ENCODE assay signal across 1 cellular context in the genomic region with DNA sequence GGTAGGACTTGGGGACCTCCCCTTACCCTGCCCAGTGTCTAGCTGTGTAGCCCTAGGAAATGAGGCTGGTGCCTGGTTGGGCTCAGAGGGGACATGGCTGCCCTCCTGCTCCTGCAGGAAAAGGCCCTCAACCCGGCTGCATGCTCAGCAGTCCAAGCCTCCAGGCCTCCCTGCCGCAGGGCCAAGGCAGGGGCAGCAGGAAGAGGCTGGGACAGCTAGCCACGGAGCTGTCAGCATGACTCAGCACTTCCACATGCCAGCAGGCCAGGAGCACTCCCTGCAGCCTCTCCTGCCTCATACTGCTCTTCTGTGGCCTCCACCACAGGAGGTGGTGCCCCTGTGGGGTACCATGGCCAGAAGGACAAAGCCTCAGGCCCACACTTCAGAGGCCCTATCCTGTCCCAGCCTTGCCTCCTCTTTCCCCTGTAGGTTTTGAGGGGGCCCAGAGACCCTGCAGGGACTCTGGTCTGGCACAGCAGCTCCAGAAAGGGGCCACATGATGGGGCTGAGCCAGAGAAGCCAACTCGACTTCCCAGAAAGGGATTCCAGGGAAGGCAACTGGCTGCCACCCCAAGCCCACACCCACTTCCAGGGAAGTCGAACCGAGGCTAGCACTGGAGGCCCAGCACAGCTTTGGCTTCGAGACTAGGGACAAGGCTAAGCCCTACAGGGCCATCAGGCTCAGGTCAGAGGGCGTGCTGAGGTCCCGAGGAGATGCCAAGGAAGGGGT.
TF ChIP-seq lines count a peak whose summit lies in the region.

No MANE protein-coding gene starts in this region.

TF ChIP-seq in HepG2, 621 proteins besides CTCF, POLR2A, EP300 and RAD21 (continued from another document and continues in another):
- TF ChIP-seq, protein P1, sequence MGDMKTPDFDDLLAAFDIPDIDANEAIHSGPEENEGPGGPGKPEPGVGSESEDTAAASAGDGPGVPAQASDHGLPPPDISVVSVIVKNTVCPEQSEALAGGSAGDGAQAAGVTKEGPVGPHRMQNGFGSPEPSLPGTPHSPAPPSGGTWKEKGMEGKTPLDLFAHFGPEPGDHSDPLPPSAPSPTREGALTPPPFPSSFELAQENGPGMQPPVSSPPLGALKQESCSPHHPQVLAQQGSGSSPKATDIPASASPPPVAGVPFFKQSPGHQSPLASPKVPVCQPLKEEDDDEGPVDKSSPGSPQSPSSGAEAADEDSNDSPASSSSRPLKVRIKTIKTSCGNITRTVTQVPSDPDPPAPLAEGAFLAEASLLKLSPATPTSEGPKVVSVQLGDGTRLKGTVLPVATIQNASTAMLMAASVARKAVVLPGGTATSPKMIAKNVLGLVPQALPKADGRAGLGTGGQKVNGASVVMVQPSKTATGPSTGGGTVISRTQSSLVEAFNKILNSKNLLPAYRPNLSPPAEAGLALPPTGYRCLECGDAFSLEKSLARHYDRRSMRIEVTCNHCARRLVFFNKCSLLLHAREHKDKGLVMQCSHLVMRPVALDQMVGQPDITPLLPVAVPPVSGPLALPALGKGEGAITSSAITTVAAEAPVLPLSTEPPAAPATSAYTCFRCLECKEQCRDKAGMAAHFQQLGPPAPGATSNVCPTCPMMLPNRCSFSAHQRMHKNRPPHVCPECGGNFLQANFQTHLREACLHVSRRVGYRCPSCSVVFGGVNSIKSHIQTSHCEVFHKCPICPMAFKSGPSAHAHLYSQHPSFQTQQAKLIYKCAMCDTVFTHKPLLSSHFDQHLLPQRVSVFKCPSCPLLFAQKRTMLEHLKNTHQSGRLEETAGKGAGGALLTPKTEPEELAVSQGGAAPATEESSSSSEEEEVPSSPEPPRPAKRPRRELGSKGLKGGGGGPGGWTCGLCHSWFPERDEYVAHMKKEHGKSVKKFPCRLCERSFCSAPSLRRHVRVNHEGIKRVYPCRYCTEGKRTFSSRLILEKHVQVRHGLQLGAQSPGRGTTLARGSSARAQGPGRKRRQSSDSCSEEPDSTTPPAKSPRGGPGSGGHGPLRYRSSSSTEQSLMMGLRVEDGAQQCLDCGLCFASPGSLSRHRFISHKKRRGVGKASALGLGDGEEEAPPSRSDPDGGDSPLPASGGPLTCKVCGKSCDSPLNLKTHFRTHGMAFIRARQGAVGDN (CRISPR knock-in tag; IDR thresholded peaks at IDR 0.05) = peak; percentile 98
- no peak for TF ChIP-seq NFYB (CRISPR knock-in tag; IDR thresholded peaks at IDR 0.05)
- TF ChIP-seq ZNF512B (CRISPR knock-in tag; IDR thresholded peaks at IDR 0.05; ENCODE audit: borderline replicate concordance) = no peak
- peak; percentile 60; the same call in 1 of the 2 replicates for TF ChIP-seq GATAD2A (CRISPR knock-in tag; IDR thresholded peaks at IDR 0.05)
- no peak for TF ChIP-seq ZNF737 (CRISPR knock-in tag; IDR thresholded peaks at IDR 0.05; ENCODE audit: borderline replicate concordance)
- TF ChIP-seq MYNN (CRISPR knock-in tag; IDR thresholded peaks at IDR 0.05; ENCODE audit: low read depth) = no peak
- TF ChIP-seq ZNF7 (CRISPR knock-in tag; IDR thresholded peaks at IDR 0.05) = no peak
- no peak for TF ChIP-seq ZNF33A (CRISPR knock-in tag; IDR thresholded peaks at IDR 0.05; ENCODE audit: borderline replicate concordance)
- TF ChIP-seq, protein P2, sequence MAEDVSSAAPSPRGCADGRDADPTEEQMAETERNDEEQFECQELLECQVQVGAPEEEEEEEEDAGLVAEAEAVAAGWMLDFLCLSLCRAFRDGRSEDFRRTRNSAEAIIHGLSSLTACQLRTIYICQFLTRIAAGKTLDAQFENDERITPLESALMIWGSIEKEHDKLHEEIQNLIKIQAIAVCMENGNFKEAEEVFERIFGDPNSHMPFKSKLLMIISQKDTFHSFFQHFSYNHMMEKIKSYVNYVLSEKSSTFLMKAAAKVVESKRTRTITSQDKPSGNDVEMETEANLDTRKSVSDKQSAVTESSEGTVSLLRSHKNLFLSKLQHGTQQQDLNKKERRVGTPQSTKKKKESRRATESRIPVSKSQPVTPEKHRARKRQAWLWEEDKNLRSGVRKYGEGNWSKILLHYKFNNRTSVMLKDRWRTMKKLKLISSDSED (CRISPR knock-in tag; IDR thresholded peaks at IDR 0.05) = no peak
- no peak for TF ChIP-seq AHR (CRISPR knock-in tag; IDR thresholded peaks at IDR 0.05)
- no peak; the same call in 1 of the 2 replicates for TF ChIP-seq ARID4A (CRISPR knock-in tag; IDR thresholded peaks at IDR 0.05; ENCODE audit: borderline replicate concordance)
- TF ChIP-seq, protein P3, sequence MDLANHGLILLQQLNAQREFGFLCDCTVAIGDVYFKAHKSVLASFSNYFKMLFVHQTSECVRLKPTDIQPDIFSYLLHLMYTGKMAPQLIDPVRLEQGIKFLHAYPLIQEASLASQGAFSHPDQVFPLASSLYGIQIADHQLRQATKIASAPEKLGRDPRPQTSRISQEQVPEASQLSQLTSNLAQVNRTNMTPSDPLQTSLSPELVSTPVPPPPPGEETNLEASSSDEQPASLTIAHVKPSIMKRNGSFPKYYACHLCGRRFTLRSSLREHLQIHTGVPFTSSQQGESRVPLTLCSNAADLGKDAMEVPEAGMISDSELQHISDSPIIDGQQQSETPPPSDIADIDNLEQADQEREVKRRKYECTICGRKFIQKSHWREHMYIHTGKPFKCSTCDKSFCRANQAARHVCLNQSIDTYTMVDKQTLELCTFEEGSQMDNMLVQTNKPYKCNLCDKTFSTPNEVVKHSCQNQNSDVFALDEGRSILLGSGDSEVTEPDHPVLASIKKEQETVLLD (CRISPR knock-in tag; IDR thresholded peaks at IDR 0.05; ENCODE audit: low read depth) = no peak
- TF ChIP-seq IKZF4 (CRISPR knock-in tag; IDR thresholded peaks at IDR 0.05; ENCODE audit: borderline replicate concordance, low read depth, not compliant biosample characterization) = no peak
- TF ChIP-seq ZIK1 (CRISPR knock-in tag; IDR thresholded peaks at IDR 0.05; ENCODE audit: borderline replicate concordance, low read depth) = no peak
- TF ChIP-seq, protein P4, sequence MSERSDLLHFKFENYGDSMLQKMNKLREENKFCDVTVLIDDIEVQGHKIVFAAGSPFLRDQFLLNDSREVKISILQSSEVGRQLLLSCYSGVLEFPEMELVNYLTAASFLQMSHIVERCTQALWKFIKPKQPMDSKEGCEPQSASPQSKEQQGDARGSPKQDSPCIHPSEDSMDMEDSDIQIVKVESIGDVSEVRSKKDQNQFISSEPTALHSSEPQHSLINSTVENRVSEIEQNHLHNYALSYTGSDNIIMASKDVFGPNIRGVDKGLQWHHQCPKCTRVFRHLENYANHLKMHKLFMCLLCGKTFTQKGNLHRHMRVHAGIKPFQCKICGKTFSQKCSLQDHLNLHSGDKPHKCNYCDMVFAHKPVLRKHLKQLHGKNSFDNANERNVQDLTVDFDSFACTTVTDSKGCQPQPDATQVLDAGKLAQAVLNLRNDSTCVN (CRISPR knock-in tag; IDR thresholded peaks at IDR 0.05; ENCODE audit: borderline replicate concordance) = peak; percentile 48
- TF ChIP-seq ZNF703 (CRISPR knock-in tag; IDR thresholded peaks at IDR 0.05; ENCODE audit: borderline replicate concordance) = no peak
- TF ChIP-seq ZNF253 (CRISPR knock-in tag; IDR thresholded peaks at IDR 0.05; ENCODE audit: borderline replicate concordance) = no peak
- TF ChIP-seq ZNF567 (CRISPR knock-in tag; IDR thresholded peaks at IDR 0.05; ENCODE audit: borderline replicate concordance) = no peak
- TF ChIP-seq ZNF878 (CRISPR knock-in tag; IDR thresholded peaks at IDR 0.05) = no peak
- TF ChIP-seq JDP2 (CRISPR knock-in tag; IDR thresholded peaks at IDR 0.05; ENCODE audit: borderline replicate concordance) = no peak
- TF ChIP-seq, protein P5, sequence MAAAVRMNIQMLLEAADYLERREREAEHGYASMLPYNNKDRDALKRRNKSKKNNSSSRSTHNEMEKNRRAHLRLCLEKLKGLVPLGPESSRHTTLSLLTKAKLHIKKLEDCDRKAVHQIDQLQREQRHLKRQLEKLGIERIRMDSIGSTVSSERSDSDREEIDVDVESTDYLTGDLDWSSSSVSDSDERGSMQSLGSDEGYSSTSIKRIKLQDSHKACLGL (CRISPR knock-in tag; IDR thresholded peaks at IDR 0.05) = no peak
- TF ChIP-seq BHLHE40 (IDR thresholded peaks at IDR 0.05; ENCODE audit: low read length) = no peak
- TF ChIP-seq RNF2 (conservative IDR thresholded peaks at IDR 0.05; ENCODE audit: low read depth) = no peak
- TF ChIP-seq MTF1 (CRISPR knock-in tag; IDR thresholded peaks at IDR 0.05) = no peak
- TF ChIP-seq ZNF891 (CRISPR knock-in tag; IDR thresholded peaks at IDR 0.05) = no peak
- TF ChIP-seq, protein P6, sequence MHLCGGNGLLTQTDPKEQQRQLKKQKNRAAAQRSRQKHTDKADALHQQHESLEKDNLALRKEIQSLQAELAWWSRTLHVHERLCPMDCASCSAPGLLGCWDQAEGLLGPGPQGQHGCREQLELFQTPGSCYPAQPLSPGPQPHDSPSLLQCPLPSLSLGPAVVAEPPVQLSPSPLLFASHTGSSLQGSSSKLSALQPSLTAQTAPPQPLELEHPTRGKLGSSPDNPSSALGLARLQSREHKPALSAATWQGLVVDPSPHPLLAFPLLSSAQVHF (CRISPR knock-in tag; IDR thresholded peaks at IDR 0.05) = no peak
- no peak for TF ChIP-seq IRF2 (CRISPR knock-in tag; IDR thresholded peaks at IDR 0.05)
- TF ChIP-seq, protein P7, sequence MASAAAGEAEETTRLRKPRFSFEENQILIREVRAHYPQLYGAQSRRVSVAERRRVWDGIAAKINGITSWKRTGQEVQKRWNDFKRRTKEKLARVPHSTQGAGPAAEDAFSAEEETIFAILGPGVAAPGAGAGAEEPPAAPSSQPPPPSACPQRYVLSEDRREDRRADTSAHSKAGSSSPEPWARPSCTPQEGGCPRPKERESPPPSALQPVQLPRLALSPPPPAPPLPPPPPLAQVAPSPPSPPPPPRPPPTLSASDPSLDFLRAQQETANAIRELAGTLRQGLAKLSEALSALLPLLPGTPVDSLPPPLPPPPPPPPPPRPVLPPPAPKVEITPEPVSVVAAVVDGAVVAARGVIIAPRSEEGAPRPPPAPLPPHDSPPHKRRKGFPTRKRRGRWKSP (CRISPR knock-in tag; IDR thresholded peaks at IDR 0.05) = no peak
- TF ChIP-seq CBX5 (CRISPR knock-in tag; IDR thresholded peaks at IDR 0.05; ENCODE audit: borderline replicate concordance) = peak; percentile 49; the same call in 1 of the 2 replicates
- TF ChIP-seq MXD4 (CRISPR knock-in tag; IDR thresholded peaks at IDR 0.05) = no peak
- TF ChIP-seq MXI1 (IDR thresholded peaks at IDR 0.05; ENCODE audit: borderline replicate concordance, low read depth, low read length) = 0 out of 3 replicates have a peak, but pooled peaks have one; percentile 28
- TF ChIP-seq TCF7L2 (IDR thresholded peaks at IDR 0.05; ENCODE audit: low read depth, low read length) = no peak
- no peak for TF ChIP-seq MTA3 (CRISPR knock-in tag; IDR thresholded peaks at IDR 0.05)
- TF ChIP-seq CEBPB (IDR thresholded peaks at IDR 0.05; ENCODE audit: borderline replicate concordance, low read depth, low read length) = no peak
- no peak for TF ChIP-seq NFYC (CRISPR knock-in tag; IDR thresholded peaks at IDR 0.05)
- no peak for TF ChIP-seq DPF2 (CRISPR knock-in tag; IDR thresholded peaks at IDR 0.05; ENCODE audit: borderline replicate concordance, low read depth)
- no peak for TF ChIP-seq KDM5B (CRISPR knock-in tag; IDR thresholded peaks at IDR 0.05; ENCODE audit: borderline replicate concordance)
- TF ChIP-seq RBM39 (IDR thresholded peaks at IDR 0.05; ENCODE audit: low read depth, low read length, poor library complexity, severe bottlenecking) = no peak
- TF ChIP-seq THRA (CRISPR knock-in tag; IDR thresholded peaks at IDR 0.05; ENCODE audit: borderline replicate concordance) = no peak
